In the genomic region with DNA sequence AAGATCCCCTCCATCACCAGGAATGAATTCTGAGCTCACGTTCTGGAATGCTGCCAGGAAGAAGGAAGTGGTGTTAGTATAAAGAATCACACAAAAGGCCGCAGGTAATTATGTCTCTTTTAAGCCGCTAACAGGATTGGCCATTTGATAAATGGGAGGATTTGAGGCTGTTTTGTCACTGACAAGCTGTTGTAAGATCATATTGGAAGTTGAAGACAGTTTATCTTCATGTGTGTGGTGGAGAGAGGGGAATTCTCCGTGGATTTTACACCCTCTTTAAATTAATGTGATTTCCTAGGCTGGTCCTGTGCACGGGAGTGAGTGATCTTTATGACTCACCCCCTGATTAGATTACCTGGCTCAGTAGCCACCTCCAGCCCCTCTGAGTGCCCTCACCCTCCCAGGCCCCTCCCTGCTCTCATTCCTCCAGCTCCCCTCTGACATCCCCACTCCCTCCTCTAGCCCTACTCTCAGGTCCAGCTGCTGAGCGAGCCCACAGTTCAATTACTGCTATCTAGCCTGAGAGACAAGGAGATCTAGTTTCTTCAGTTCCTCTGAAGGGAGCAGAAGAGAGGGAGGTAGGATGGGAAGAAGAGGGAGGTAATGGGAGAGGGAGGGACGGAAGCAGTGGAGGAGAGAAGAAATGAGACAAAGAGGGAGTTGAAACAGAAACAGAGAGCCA, we compare ENCODE assay signal across 14 cellular contexts.
DNase-seq lines count a peak whose midpoint lies in the region; ATAC-seq and TF ChIP-seq lines count a peak whose summit lies in the region.
"Had no signal": no experiment of that assay in that cellular context is flagged by ENCODE, and none has a peak within 500 bp of the region (broad histone marks: within the 10 kb centered on the region; RNA-seq: fewer than 3 reads in every experiment).

No MANE protein-coding gene starts in this region.

- ATAC-seq in RWPE2 (ENCODE audit: low read depth), result peak; percentile 47; the same call in 2 of the 3 replicates

- CTCF ChIA-PET in activated naive CD4-positive, alpha-beta T cell treated with anti-CD3 and anti-CD28 coated beads, Interleukin-2, amount 10 ng/mL, durations not matched to agents 7 days and 5 days (lab: Charles Lee), result no interaction called here

- H2AFZ ChIP-seq in neural cell (ENCODE audit: low read depth, low read length), result no peak overlapping the region

- H3K79me2 ChIP-seq in neural cell (replicated peaks; ENCODE audit: insufficient read depth, low read length), result no peaks in the 10 kb centered on the region

- no peaks in the 10 kb centered on the region for H3K9me3 Mint-ChIP-seq in activated naive CD4-positive, alpha-beta T cell treated with anti-CD3 and anti-CD28 coated beads, Interleukin-2, amount 10 ng/mL, durations not matched to agents 7 days and 5 days
- H3K9me3 Mint-ChIP-seq: CD14-positive monocyte had no signal

- H3K36me3 ChIP-seq in RWPE2 (ENCODE audit: low read depth) (no peaks in the 10 kb centered on the region), neural cell (ENCODE audit: insufficient read depth, low read length) (no peaks in the 10 kb centered on the region)

- no peak overlapping the region for H3K4me3 ChIP-seq in RWPE2 (ENCODE audit: severe bottlenecking)
- no peak overlapping the region for H3K4me3 ChIP-seq in neural cell (ENCODE audit: low read length)
- H3K4me3 ChIP-seq: mucosa of descending colon had no signal

- TF ChIP-seq CTCF in RWPE2 (IDR thresholded peaks at IDR 0.05; ENCODE audit: poor library complexity, severe bottlenecking), result no peak
- TF ChIP-seq CTCF in neural cell (IDR thresholded peaks at IDR 0.05; ENCODE audit: poor library complexity, severe bottlenecking), result no peak

- no peaks in the 10 kb centered on the region for H3K4me1 Mint-ChIP-seq in activated naive CD4-positive, alpha-beta T cell treated with anti-CD3 and anti-CD28 coated beads, Interleukin-2, amount 10 ng/mL, durations not matched to agents 7 days and 5 days
- H3K4me1 Mint-ChIP-seq: CD14-positive monocyte had no signal

- no peak overlapping the region for H3K27ac ChIP-seq in RWPE2 (ENCODE audit: poor library complexity, severe bottlenecking)
- peak overlapping the region; percentile 39 for H3K27ac ChIP-seq in neural cell (ENCODE audit: low read length)

- H3K27me3 Mint-ChIP-seq in activated naive CD4-positive, alpha-beta T cell treated with anti-CD3 and anti-CD28 coated beads, Interleukin-2, amount 10 ng/mL, durations not matched to agents 7 days and 5 days, result peaks cover 44% of the 10 kb centered on the region

- no peak overlapping the region for H3K4me3 Mint-ChIP-seq in activated naive CD4-positive, alpha-beta T cell treated with anti-CD3 and anti-CD28 coated beads, Interleukin-2, amount 10 ng/mL, durations not matched to agents 7 days and 5 days
- H3K4me3 Mint-ChIP-seq: CD14-positive monocyte had no signal

- no peak overlapping the region for H3K27ac Mint-ChIP-seq in activated naive CD4-positive, alpha-beta T cell treated with anti-CD3 and anti-CD28 coated beads, Interleukin-2, amount 10 ng/mL, durations not matched to agents 7 days and 5 days

- H3K9me2 ChIP-seq in neural cell (ENCODE audit: insufficient read depth, low read length), result no peaks in the 10 kb centered on the region

- H3K9ac ChIP-seq in neural cell (ENCODE audit: low read length), result peak overlapping the region; percentile 0

- H3K36me3 Mint-ChIP-seq in activated naive CD4-positive, alpha-beta T cell treated with anti-CD3 and anti-CD28 coated beads, Interleukin-2, amount 10 ng/mL, durations not matched to agents 7 days and 5 days, result no peaks in the 10 kb centered on the region
- H3K36me3 Mint-ChIP-seq: CD14-positive monocyte had no signal

- no peak for TF ChIP-seq EP300 in neural cell (conservative IDR thresholded peaks at IDR 0.05; ENCODE audit: poor library complexity, severe bottlenecking)

- peaks cover 3% of the 10 kb centered on the region for H3K27me3 ChIP-seq in RWPE2 (ENCODE audit: insufficient read depth, poor library complexity, severe bottlenecking)
- no peaks in the 10 kb centered on the region for H3K27me3 ChIP-seq in neural cell (ENCODE audit: insufficient read depth, low read depth, low read length)

- H3K4me2 ChIP-seq in neural cell (ENCODE audit: low read length), result no peak overlapping the region

- H3K4me1 ChIP-seq in RWPE2 (ENCODE audit: insufficient read depth, poor library complexity, severe bottlenecking), result no peaks in the 10 kb centered on the region

- H4K20me1 ChIP-seq in neural cell (ENCODE audit: insufficient read depth), result no peaks in the 10 kb centered on the region

- DNase-seq in NCI-H2171 treated with DMSO at 0.1 percent for 48 hours (lab: John Stamatoyannopoulos, UW) (peak; percentile 12), NCI-H2171 (lab: John Stamatoyannopoulos, UW) (no peak), NCI-H2029 (lab: John Stamatoyannopoulos, UW) (peak; percentile 41), RWPE2 (ENCODE audit: low spot score) (no peak), globus pallidus (ENCODE audit: low spot score) (no peak)
- no peak for DNase-seq in activated CD4-positive, CD25-positive, alpha-beta regulatory T cell (lab: John Stamatoyannopoulos, UW)
- no peak for DNase-seq in activated naive CD4-positive, alpha-beta T cell treated with anti-CD3 and anti-CD28 coated beads, Interleukin-2, amount 10 ng/mL, durations not matched to agents 7 days and 5 days
- DNase-seq: activated CD4-positive, alpha-beta T cell treated with anti-CD3 and anti-CD28 coated beads, Interleukin-2, amount 50 U/mL, for 4 hours; activated naive CD4-positive, alpha-beta T cell treated with anti-CD3 and anti-CD28 coated beads, Interleukin-2, amount 50 U/mL, for 16 hours; MM.1S; SW 1271 had no signal

- H3F3A ChIP-seq in neural cell (ENCODE audit: insufficient read depth, low read length, poor library complexity, severe bottlenecking), result peaks cover 4% of the 10 kb centered on the region

- no peak for TF ChIP-seq RAD21 in neural cell (conservative IDR thresholded peaks at IDR 0.05)

- no peaks in the 10 kb centered on the region for H3K9me3 ChIP-seq in RWPE2 (ENCODE audit: severe bottlenecking)
- H3K9me3 ChIP-seq in neural cell (ENCODE audit: low read length), result no peaks in the 10 kb centered on the region
- H3K9me3 ChIP-seq: mucosa of descending colon had no signal

TF ChIP-seq in neural cell, 6 proteins besides CTCF, POLR2A, EP300 and RAD21:
- no peak for TF ChIP-seq TAF1 (IDR thresholded peaks at IDR 0.05; ENCODE audit: low read depth)
- TF ChIP-seq, protein P1, sequence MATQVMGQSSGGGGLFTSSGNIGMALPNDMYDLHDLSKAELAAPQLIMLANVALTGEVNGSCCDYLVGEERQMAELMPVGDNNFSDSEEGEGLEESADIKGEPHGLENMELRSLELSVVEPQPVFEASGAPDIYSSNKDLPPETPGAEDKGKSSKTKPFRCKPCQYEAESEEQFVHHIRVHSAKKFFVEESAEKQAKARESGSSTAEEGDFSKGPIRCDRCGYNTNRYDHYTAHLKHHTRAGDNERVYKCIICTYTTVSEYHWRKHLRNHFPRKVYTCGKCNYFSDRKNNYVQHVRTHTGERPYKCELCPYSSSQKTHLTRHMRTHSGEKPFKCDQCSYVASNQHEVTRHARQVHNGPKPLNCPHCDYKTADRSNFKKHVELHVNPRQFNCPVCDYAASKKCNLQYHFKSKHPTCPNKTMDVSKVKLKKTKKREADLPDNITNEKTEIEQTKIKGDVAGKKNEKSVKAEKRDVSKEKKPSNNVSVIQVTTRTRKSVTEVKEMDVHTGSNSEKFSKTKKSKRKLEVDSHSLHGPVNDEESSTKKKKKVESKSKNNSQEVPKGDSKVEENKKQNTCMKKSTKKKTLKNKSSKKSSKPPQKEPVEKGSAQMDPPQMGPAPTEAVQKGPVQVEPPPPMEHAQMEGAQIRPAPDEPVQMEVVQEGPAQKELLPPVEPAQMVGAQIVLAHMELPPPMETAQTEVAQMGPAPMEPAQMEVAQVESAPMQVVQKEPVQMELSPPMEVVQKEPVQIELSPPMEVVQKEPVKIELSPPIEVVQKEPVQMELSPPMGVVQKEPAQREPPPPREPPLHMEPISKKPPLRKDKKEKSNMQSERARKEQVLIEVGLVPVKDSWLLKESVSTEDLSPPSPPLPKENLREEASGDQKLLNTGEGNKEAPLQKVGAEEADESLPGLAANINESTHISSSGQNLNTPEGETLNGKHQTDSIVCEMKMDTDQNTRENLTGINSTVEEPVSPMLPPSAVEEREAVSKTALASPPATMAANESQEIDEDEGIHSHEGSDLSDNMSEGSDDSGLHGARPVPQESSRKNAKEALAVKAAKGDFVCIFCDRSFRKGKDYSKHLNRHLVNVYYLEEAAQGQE (IDR thresholded peaks at IDR 0.05; ENCODE audit: borderline replicate concordance), result peak; percentile 9
- no peak for TF ChIP-seq POLR2AphosphoS5 (IDR thresholded peaks at IDR 0.05)
- TF ChIP-seq SMC3 (conservative IDR thresholded peaks at IDR 0.05; ENCODE audit: poor library complexity), result no peak

Comparison
In these comparisons a context has a peak if more than half of its experiments do, and no peak if none do; other contexts are left out.
1. DNase-seq: peak in NCI-H2171 treated with DMSO at 0.1 percent for 48 hours (single experiment) and NCI-H2029 (single experiment); none in NCI-H2171 (single experiment), RWPE2 (single experiment), activated CD4-positive, CD25-positive, alpha-beta regulatory T cell (0 of 4), globus pallidus (single experiment) and activated naive CD4-positive, alpha-beta T cell treated with anti-CD3 and anti-CD28 coated beads, Interleukin-2, amount 10 ng/mL, durations not matched to agents 7 days and 5 days (single experiment).